In the genomic region with DNA sequence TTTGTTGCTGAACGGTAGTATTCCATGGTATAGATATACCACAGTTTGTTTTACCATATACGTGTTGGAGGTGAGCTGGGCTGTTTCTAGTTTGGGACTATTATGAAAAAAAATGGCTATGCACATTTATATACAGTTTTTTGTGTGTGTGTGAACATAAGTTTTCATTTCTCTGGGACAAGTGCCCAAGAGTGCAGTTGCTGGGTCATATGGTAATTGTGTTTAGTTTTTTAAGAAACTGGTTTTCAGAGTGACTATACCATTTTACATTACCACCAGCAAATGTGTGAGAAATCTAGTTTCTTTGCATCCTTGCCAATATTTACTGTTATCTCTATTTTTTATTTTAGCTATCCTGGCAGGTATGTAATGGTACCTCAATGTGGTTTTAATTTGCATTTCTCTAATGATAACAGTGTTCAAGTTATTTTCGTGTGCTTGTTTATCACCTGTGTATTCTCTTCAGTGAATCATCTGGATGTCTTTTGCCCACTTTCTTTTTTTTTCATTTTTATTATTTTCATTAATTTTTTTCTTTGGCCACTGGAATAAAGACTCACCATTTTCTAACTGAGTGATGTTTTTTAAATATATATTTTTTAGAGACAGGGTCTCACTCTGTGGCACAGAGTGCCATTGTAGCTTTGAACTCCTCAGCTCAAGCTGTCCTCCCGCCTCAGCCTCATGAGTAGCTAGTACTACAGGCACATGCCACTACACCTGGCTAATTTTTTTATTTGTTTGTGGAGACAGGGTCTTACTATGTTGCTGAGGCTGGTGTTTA, we compare ENCODE assay signal across 15 cellular contexts.
A peak's percentile ranks its signal among the peaks of the same experiment; 100 is the strongest.
DNase-seq lines count a peak whose midpoint lies in the region; ATAC-seq and TF ChIP-seq lines count a peak whose summit lies in the region.
"Had no signal": no experiment of that assay in that cellular context is flagged by ENCODE, and none has a peak within 500 bp of the region (broad histone marks: within the 10 kb centered on the region; RNA-seq: fewer than 3 reads in every experiment).

No MANE protein-coding gene starts in this region.

- no peak overlapping the region for H2BK15ac ChIP-seq in mesenchymal stem cell (ENCODE audit: low read depth, poor library complexity, severe bottlenecking)

- H2BK12ac ChIP-seq in mesenchymal stem cell (ENCODE audit: low read length in 2 of 2), result no peak overlapping the region

- peak overlapping the region; percentile 64 for H3K27ac Mint-ChIP-seq in Caco-2 (ENCODE audit: unreplicated experiment)
- H3K27ac Mint-ChIP-seq in HFFc6, result peak overlapping the region; percentile 86

- H2BK5ac ChIP-seq in mesenchymal stem cell (ENCODE audit: low read depth, low read length, poor library complexity, severe bottlenecking), result no peak overlapping the region

- H3K9me3 ChIP-seq in Caco-2 (no peaks in the 10 kb centered on the region), adrenal gland (replicated peaks in 1 of 3) (no peaks in the 10 kb centered on the region), mesenchymal stem cell (ENCODE audit: control insufficient read depth, low read length) (no peaks in the 10 kb centered on the region)
- H3K9me3 ChIP-seq: neutrophil, spleen, transverse colon had no signal

- H3K4me2 ChIP-seq in mesenchymal stem cell (ENCODE audit: low read length, poor library complexity, severe bottlenecking), result no peak overlapping the region

- H3K4me1 Mint-ChIP-seq in Caco-2 (ENCODE audit: low read depth, unreplicated experiment), result peaks cover 7% of the 10 kb centered on the region
- H3K4me1 Mint-ChIP-seq in HFFc6 (ENCODE audit: low read depth), result peaks cover 42% of the 10 kb centered on the region

- H3K4me3 Mint-ChIP-seq in Caco-2 (ENCODE audit: unreplicated experiment) (no peak overlapping the region), HFFc6 (peak overlapping the region; percentile 69; the same call in 1 of the 2 replicates)
- H3K4me3 Mint-ChIP-seq: central memory CD8-positive, alpha-beta T cell had no signal

- no peaks in the 10 kb centered on the region for H3K27me3 Mint-ChIP-seq in Caco-2 (ENCODE audit: insufficient read depth, unreplicated experiment)
- no peaks in the 10 kb centered on the region for H3K27me3 Mint-ChIP-seq in HFFc6 (ENCODE audit: insufficient read depth)
- H3K27me3 Mint-ChIP-seq: central memory CD8-positive, alpha-beta T cell had no signal

- peak overlapping the region; percentile 27 for H3K9ac ChIP-seq in mesenchymal stem cell (ENCODE audit: low read length)

- no peaks in the 10 kb centered on the region for H3K36me3 Mint-ChIP-seq in Caco-2 (ENCODE audit: insufficient read depth, unreplicated experiment)
- peaks cover 8% of the 10 kb centered on the region for H3K36me3 Mint-ChIP-seq in HFFc6 (ENCODE audit: low read depth)

- no peak for TF ChIP-seq POLR2A in adrenal gland (IDR thresholded peaks at IDR 0.05)

- no peak overlapping the region for H3K4me3 ChIP-seq in Caco-2 (ENCODE audit: low read depth, low read length)
- no peak overlapping the region for H3K4me3 ChIP-seq in adrenal gland
- H3K4me3 ChIP-seq in mesenchymal stem cell (ENCODE audit: insufficient read depth in 1 of 2, low read depth in 1 of 2, low read length in 2 of 2), result no peak overlapping the region
- H3K4me3 ChIP-seq: spleen, transverse colon had no signal

- no peaks in the 10 kb centered on the region for H3K36me3 ChIP-seq in Caco-2 (ENCODE audit: control insufficient read depth, insufficient read depth, low read length)
- H3K36me3 ChIP-seq in adrenal gland (replicated peaks in 1 of 2), result no peaks in the 10 kb centered on the region
- no peaks in the 10 kb centered on the region for H3K36me3 ChIP-seq in mesenchymal stem cell (ENCODE audit: control insufficient read depth in 1 of 2, insufficient read depth in 2 of 2, low read depth in 1 of 2, low read length in 2 of 2)
- H3K36me3 ChIP-seq: neutrophil, spleen, transverse colon had no signal

- no peak for ATAC-seq in GM19452 (IDR thresholded peaks at IDR 0.05; ENCODE audit: unreplicated experiment)

- H3K27me3 ChIP-seq in Caco-2 (replicated peaks; ENCODE audit: control insufficient read depth, insufficient read depth, low read length), result no peaks in the 10 kb centered on the region
- no peaks in the 10 kb centered on the region for H3K27me3 ChIP-seq in adrenal gland
- no peaks in the 10 kb centered on the region for H3K27me3 ChIP-seq in mesenchymal stem cell (ENCODE audit: control insufficient read depth in 1 of 2, insufficient read depth in 1 of 2, low read length in 2 of 2)
- H3K27me3 ChIP-seq: neutrophil, spleen, transverse colon had no signal

- H2AFZ ChIP-seq in mesenchymal stem cell (ENCODE audit: low read depth, low read length), result no peak overlapping the region

- H3K4me1 ChIP-seq in Caco-2, result peaks cover 9% of the 10 kb centered on the region; the same call in 1 of the 2 replicates
- H3K4me1 ChIP-seq in adrenal gland (replicated peaks in 1 of 2), result peaks cover 5 to 16% of the 10 kb centered on the region in 2 donors
- H3K4me1 ChIP-seq in mesenchymal stem cell (ENCODE audit: control insufficient read depth, insufficient read depth, low read depth, low read length), result peaks cover 8% of the 10 kb centered on the region

- H2AK5ac ChIP-seq in mesenchymal stem cell (ENCODE audit: low read length, severe bottlenecking), result no peak overlapping the region

- no peak overlapping the region for H3K18ac ChIP-seq in mesenchymal stem cell (ENCODE audit: low read depth in 1 of 2, low read length in 2 of 2)

- H3K9me3 Mint-ChIP-seq in Caco-2 (ENCODE audit: unreplicated experiment), result no peaks in the 10 kb centered on the region
- H3K9me3 Mint-ChIP-seq in HFFc6, result no peaks in the 10 kb centered on the region
- H3K9me3 Mint-ChIP-seq: central memory CD8-positive, alpha-beta T cell had no signal

- intact Hi-C loops in Caco-2 (cut with micrococcal nuclease; ENCODE audit: unreplicated experiment), result no loop called here
- intact Hi-C loops in adrenal gland (cut with DNase I), result no loop called here

- DNase-seq in Caco-2, result no peak
- DNase-seq in HFFc6, result no peak
- no peak for DNase-seq in adrenal gland
- no peak for DNase-seq in mesenchymal stem cell
- no peak for DNase-seq in cerebellar cortex (ENCODE audit: low spot score)
- DNase-seq in NCI-H1105 treated with DMSO at 0.1 percent for 48 hours (lab: John Stamatoyannopoulos, UW), result no peak
- no peak for DNase-seq in GOT3 (lab: John Stamatoyannopoulos, UW)
- DNase-seq: COR-L47, kidney, NCI-H345, spleen, transverse colon had no signal

- peaks cover 19% of the 10 kb centered on the region for H3K79me1 ChIP-seq in mesenchymal stem cell (replicated peaks; ENCODE audit: low read length, poor library complexity, severe bottlenecking)

- peak overlapping the region in 1 of 2 experiments; percentile 59 for H3K4ac ChIP-seq in mesenchymal stem cell (ENCODE audit: low read depth in 1 of 2, low read length in 2 of 2)

- 78 to 84% (median 81%) methylated on average over 4 of the region's 4 CpGs for whole genome bisulfite sequencing in adrenal gland, 4 donors
- WGBS in mesenchymal stem cell, result 94% methylated on average over 2 of the region's 4 CpGs

- POLR2A ChIA-PET in Caco-2 (lab: Charles Lee), result no interaction called here

- peak overlapping the region in 3 of 5 donors; percentile 20 to 38 (median 30) for H3K27ac ChIP-seq in adrenal gland
- peak overlapping the region; percentile 65 for H3K27ac ChIP-seq in mesenchymal stem cell (ENCODE audit: low read length, poor library complexity, severe bottlenecking)
- H3K27ac ChIP-seq: neutrophil, spleen, transverse colon had no signal

- H2BK120ac ChIP-seq in mesenchymal stem cell (ENCODE audit: low read depth, low read length), result no peak overlapping the region

- H3K23ac ChIP-seq in mesenchymal stem cell (ENCODE audit: low read length in 2 of 2), result no peak overlapping the region

- CTCF ChIA-PET in Caco-2 (lab: Charles Lee), result interaction anchor here (0.5 kb wide), 1 partner anchor 31 kb away, joined by 3 read pairs; no protein-coding TSS in a partner anchor

- no peak overlapping the region for H3K14ac ChIP-seq in mesenchymal stem cell (ENCODE audit: low read length in 2 of 2)

- BruUV-seq in Caco-2 (replicated peaks; lab: Mats Ljungman, UMichigan), result no TSS peak

- H4K8ac ChIP-seq in mesenchymal stem cell (ENCODE audit: low read length), result peak overlapping the region; percentile 80

- no peak overlapping the region for H4K91ac ChIP-seq in mesenchymal stem cell (ENCODE audit: low read length)

- no peak for TF ChIP-seq CTCF in Caco-2 (IDR thresholded peaks at IDR 0.05; ENCODE audit: insufficient read depth in 1 of 2, low read depth in 1 of 2, low read length in 1 of 2, severe bottlenecking in 1 of 2, unreplicated experiment in 1 of 2)
- TF ChIP-seq CTCF in HFFc6 (IDR thresholded peaks at IDR 0.05), result no peak
- TF ChIP-seq CTCF in adrenal gland (IDR thresholded peaks at IDR 0.05), result no peak
